In genomic region chr3:193592841-193593665, GRCh38 we compare ENCODE assay signal across 8 cellular contexts. TPM values are rescaled to one million over a fixed set of nuclear protein-coding genes. Genes with fewer than 3 reads are reported as not detected.
DNase-seq lines count a peak whose midpoint lies in the region; ATAC-seq lines count a peak whose summit lies in the region.

Gene OPA1, plus strand, starts transcription at chr3:193593208. Its CDS starts 170 bp downstream, at chr3:193593378.

- peaks cover 19% of the 10 kb centered on the region for H3K36me3 Mint-ChIP-seq in activated CD4-positive, alpha-beta T cell treated with anti-CD3 and anti-CD28 coated beads, Interleukin-2, amount 10 ng/mL, durations not matched to agents 7 days and 5 days (ENCODE audit: low read depth)

- no peaks in the 10 kb centered on the region for H3K27me3 Mint-ChIP-seq in activated CD4-positive, alpha-beta T cell treated with anti-CD3 and anti-CD28 coated beads, Interleukin-2, amount 10 ng/mL, durations not matched to agents 7 days and 5 days

- peak within 1 kb of the TSS; percentile 97 for H3K27ac Mint-ChIP-seq in activated CD4-positive, alpha-beta T cell treated with anti-CD3 and anti-CD28 coated beads, Interleukin-2, amount 10 ng/mL, durations not matched to agents 7 days and 5 days

- CTCF ChIA-PET in activated CD4-positive, alpha-beta T cell treated with anti-CD3 and anti-CD28 coated beads, Interleukin-2, amount 10 ng/mL, durations not matched to agents 7 days and 5 days (lab: Charles Lee) = interaction anchor here (0.7 kb wide), 1 partner anchor 11 kb away, joined by 3 read pairs; no protein-coding TSS in a partner anchor

- no peaks in the 10 kb centered on the region for H3K9me3 ChIP-seq in BLaER1 treated with 17β-estradiol and CSF1 and Interleukin-3, amounts not matched to agents 10 nM and 100 nM (replicated peaks in 1 of 11)

- peaks cover 46% of the 10 kb centered on the region for H3K4me1 Mint-ChIP-seq in activated CD4-positive, alpha-beta T cell treated with anti-CD3 and anti-CD28 coated beads, Interleukin-2, amount 10 ng/mL, durations not matched to agents 7 days and 5 days

- peak; percentile 100 for DNase-seq in NCI-H69 (lab: John Stamatoyannopoulos, UW)
- DNase-seq in activated CD4-positive, alpha-beta T cell treated with anti-CD3 and anti-CD28 coated beads, Interleukin-2, amount 10 ng/mL, durations not matched to agents 7 days and 5 days = peak; percentile 93
- peak; percentile 32 for DNase-seq in cortex of kidney (lab: John Stamatoyannopoulos, UW)
- DNase-seq in left kidney (ENCODE audit: low read depth, low spot score) = peak; percentile 100
- peak; percentile 92 to 94 for DNase-seq in stimulated activated CD4-positive, alpha-beta T cell treated with anti-CD3 and anti-CD28 coated beads, Interleukin-2, amount 100 ng/mL, for 24 hours

- ATAC-seq in GM19351 (IDR thresholded peaks at IDR 0.05; ENCODE audit: unreplicated experiment) = peak; percentile 96
- peak; percentile 98 for ATAC-seq in HG03521 (IDR thresholded peaks at IDR 0.05; ENCODE audit: unreplicated experiment)

- peaks cover 7 to 43% (median 34%) of the 10 kb centered on the region in 11 experiments; a peak in 19 of 22 replicates for H4K20me1 ChIP-seq in BLaER1 treated with 17β-estradiol and CSF1 and Interleukin-3, amounts not matched to agents 10 nM and 100 nM

- POLR2A ChIA-PET in activated CD4-positive, alpha-beta T cell treated with anti-CD3 and anti-CD28 coated beads, Interleukin-2, amount 10 ng/mL, durations not matched to agents 7 days and 5 days (lab: Charles Lee) = no interaction called here

- peaks cover 17 to 33% (median 19%) of the 10 kb centered on the region in 11 experiments for H3K36me3 ChIP-seq in BLaER1 treated with 17β-estradiol and CSF1 and Interleukin-3, amounts not matched to agents 10 nM and 100 nM

- peak within 1 kb of the TSS; percentile 85 to 96 (median 90) for H3K4me2 ChIP-seq in BLaER1 treated with 17β-estradiol and CSF1 and Interleukin-3, amounts not matched to agents 10 nM and 100 nM

- peaks cover 16 to 40% (median 26%) of the 10 kb centered on the region in 10 experiments for H3K4me1 ChIP-seq in BLaER1 treated with 17β-estradiol and CSF1 and Interleukin-3, amounts not matched to agents 10 nM and 100 nM

- no peaks in the 10 kb centered on the region for H3K27me3 ChIP-seq in BLaER1 treated with 17β-estradiol and CSF1 and Interleukin-3, amounts not matched to agents 10 nM and 100 nM

- H3K4me3 ChIP-seq in BLaER1 treated with 17β-estradiol and CSF1 and Interleukin-3, amounts not matched to agents 10 nM and 100 nM = peak within 1 kb of the TSS; percentile 86 to 98 (median 90)

- no peaks in the 10 kb centered on the region for H3K9me3 Mint-ChIP-seq in activated CD4-positive, alpha-beta T cell treated with anti-CD3 and anti-CD28 coated beads, Interleukin-2, amount 10 ng/mL, durations not matched to agents 7 days and 5 days

- H3K4me3 Mint-ChIP-seq in activated CD4-positive, alpha-beta T cell treated with anti-CD3 and anti-CD28 coated beads, Interleukin-2, amount 10 ng/mL, durations not matched to agents 7 days and 5 days = peak within 1 kb of the TSS; percentile 90

- H3K27ac ChIP-seq in BLaER1 treated with 17β-estradiol and CSF1 and Interleukin-3, amounts not matched to agents 10 nM and 100 nM = peak within 1 kb of the TSS; percentile 88 to 97 (median 94)

- H3K9ac ChIP-seq in BLaER1 treated with 17β-estradiol and CSF1 and Interleukin-3, amounts not matched to agents 10 nM and 100 nM = peak within 1 kb of the TSS; percentile 91 to 98 (median 96)

RNA-seq across cellular contexts. Expression of gene OPA1, which starts in this region (rescaled TPM):
- 10 to 100 TPM; 58.8 to 62.7 TPM for total RNA-seq in activated CD4-positive, alpha-beta T cell treated with anti-CD3 and anti-CD28 coated beads, Interleukin-2, amount 10 ng/mL, durations not matched to agents 7 days and 5 days

Comparison
In these comparisons a context has a peak if more than half of its experiments do, and no peak if none do; other contexts are left out.
1. Peak in every context shown above with its lines: DNase-seq, ATAC-seq, H3K4me3 ChIP-seq and H3K27ac ChIP-seq.
2. DNase-seq: peak in every context shown above with its lines; median percentile 100 in NCI-H69; 100 in left kidney; 93 in activated CD4-positive, alpha-beta T cell treated with anti-CD3 and anti-CD28 coated beads, Interleukin-2, amount 10 ng/mL, durations not matched to agents 7 days and 5 days; 93 in stimulated activated CD4-positive, alpha-beta T cell treated with anti-CD3 and anti-CD28 coated beads, Interleukin-2, amount 100 ng/mL, for 24 hours; 32 in cortex of kidney.